In the genomic region with DNA sequence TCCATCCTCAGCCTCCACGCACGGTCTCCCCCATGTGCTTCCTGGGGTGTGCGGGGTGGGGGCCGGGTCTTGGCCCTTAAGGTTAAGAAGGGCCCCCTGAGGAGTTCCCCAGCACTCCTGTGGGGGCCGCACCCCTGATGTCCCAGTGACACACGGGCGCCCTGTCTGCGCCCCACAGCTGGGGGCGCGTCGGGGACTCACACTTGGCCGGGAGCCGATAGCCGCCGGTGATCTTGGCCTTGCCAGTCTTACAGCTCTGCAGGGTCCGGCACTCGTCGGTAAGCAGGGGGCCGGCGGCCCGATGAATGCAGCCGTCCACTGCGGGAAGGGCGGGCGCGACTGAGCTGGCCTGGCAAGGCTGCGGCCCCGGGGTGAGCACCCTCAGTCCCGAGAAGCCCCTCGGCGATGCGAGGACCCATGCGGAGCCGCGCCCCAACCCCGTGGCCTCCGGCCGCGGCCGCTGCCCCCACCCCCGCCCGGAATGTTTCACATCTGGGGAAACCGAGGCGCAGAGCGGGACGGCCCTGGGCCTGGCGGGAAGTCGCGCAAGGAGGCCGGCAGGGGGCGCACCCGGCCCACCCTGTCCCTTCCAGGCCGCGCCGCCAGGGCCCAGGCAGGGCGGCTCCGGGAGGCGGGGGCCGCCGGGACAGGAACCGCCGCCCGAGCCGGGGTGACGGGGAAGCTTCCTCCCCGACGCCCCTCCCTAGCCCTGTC, we compare ENCODE assay signal across 8 cellular contexts. TPM values are rescaled to one million over a fixed set of nuclear protein-coding genes. Genes with fewer than 3 reads are reported as not detected.
A peak's percentile ranks its signal among the peaks of the same experiment; 100 is the strongest.
DNase-seq lines count a peak whose midpoint lies in the region; ATAC-seq, FAIRE-seq and TF ChIP-seq lines count a peak whose summit lies in the region.

No MANE protein-coding gene starts in this region.

- peak overlapping the region; percentile 25 to 64 (median 42); a peak in 19 of 20 replicates for H3K4me3 ChIP-seq in BLaER1 treated with 17β-estradiol and CSF1 and Interleukin-3, amounts not matched to agents 10 nM and 100 nM
- H3K4me3 ChIP-seq in HCT116 (replicated peaks in 1 of 2; ENCODE audit: low read depth in 1 of 2, low read length in 2 of 2) (no peak overlapping the region), kidney (ENCODE audit: low read length in 2 of 2) (peak overlapping the region in 1 of 2 donors; percentile 37)

- CTCF ChIA-PET in HCT116 (lab: Charles Lee): interaction anchor here (1.6 kb wide), 1 partner anchor 8 kb away, joined by 3 read pairs; no protein-coding TSS in a partner anchor

- peaks cover 0 to 30% (median 12%) of the 10 kb centered on the region in 11 experiments; a peak in 16 of 22 replicates for H3K27me3 ChIP-seq in BLaER1 treated with 17β-estradiol and CSF1 and Interleukin-3, amounts not matched to agents 10 nM and 100 nM
- no peaks in the 10 kb centered on the region for H3K27me3 ChIP-seq in HCT116 (ENCODE audit: insufficient read depth, low read length)

- 0 out of 2 replicates have a peak, but pooled peaks cover 3% of the 10 kb centered on the region for H3K79me2 ChIP-seq in HCT116 (ENCODE audit: insufficient read depth, low read length)

- no peak overlapping the region for H2AFZ ChIP-seq in HCT116 (ENCODE audit: low read depth, low read length, poor library complexity, severe bottlenecking)

- TF ChIP-seq POLR2A in HCT116 (IDR thresholded peaks at IDR 0.05; ENCODE audit: borderline replicate concordance, extremely low read depth, insufficient read depth, insufficient read length): no peak

- intact Hi-C loops in HCT116 (cut with micrococcal nuclease): loop anchor here (10.0 kb wide), 1 partner anchor 145 kb away; no protein-coding TSS in a partner anchor
- intact Hi-C loops in kidney (cut with DNase I): no loop called here

- FAIRE-seq in kidney (lab: Jason Lieb, UNC): no peak

- H3K4me3 Mint-ChIP-seq in central memory CD8-positive, alpha-beta T cell: peak overlapping the region; percentile 65

- no peak for DNase-seq in HCT116 (ENCODE audit: low read depth, low spot score)
- peak; percentile 51 to 59 for DNase-seq in activated CD4-positive, alpha-beta T cell treated with anti-CD3 and anti-CD28 coated beads for 24 hours (ENCODE audit: low read depth in 2 of 2)
- DNase-seq in central memory CD8-positive, alpha-beta T cell (ENCODE audit: low spot score in 2 of 2): peak; percentile 60 to 62
- DNase-seq in kidney: peak; percentile 89
- peak; percentile 53 to 71 for DNase-seq in stimulated activated CD4-positive, alpha-beta T cell treated with anti-CD3 and anti-CD28 coated beads, Interleukin-1b, Interleukin-23, amount 100 ng/mL, for 4 hours (ENCODE audit: low read depth in 2 of 2)
- DNase-seq in NCI-H526 treated with DMSO at 0.1 percent for 48 hours (lab: John Stamatoyannopoulos, UW): no peak

- ATAC-seq in HCT116: no peak
- ATAC-seq in central memory CD8-positive, alpha-beta T cell (replicated peaks; ENCODE audit: extremely low read depth, poor library complexity, severe bottlenecking): peak; percentile 80
- no peak for ATAC-seq in GM19452 (IDR thresholded peaks at IDR 0.05; ENCODE audit: unreplicated experiment)

- TF ChIP-seq RAD21 in HCT116 (IDR thresholded peaks at IDR 0.05; ENCODE audit: low read depth): no peak

- H3K9me2 ChIP-seq in HCT116 (ENCODE audit: insufficient read depth): no peaks in the 10 kb centered on the region

- H3K36me3 ChIP-seq in BLaER1 treated with 17β-estradiol and CSF1 and Interleukin-3, amounts not matched to agents 10 nM and 100 nM: peaks cover 31 to 40% (median 36%) of the 10 kb centered on the region in 11 experiments
- H3K36me3 ChIP-seq in HCT116 (ENCODE audit: control insufficient read depth in 1 of 2, insufficient read depth in 2 of 2, low read length in 2 of 2): peaks cover 5 to 21% of the 10 kb centered on the region in 2 experiments; a peak in 3 of 4 replicates
- H3K36me3 ChIP-seq in kidney (ENCODE audit: control insufficient read depth in 1 of 2, insufficient read depth in 2 of 2, low read length in 2 of 2): peaks cover 6 to 8% of the 10 kb centered on the region in 2 donors

- H3K4me1 Mint-ChIP-seq in central memory CD8-positive, alpha-beta T cell: peaks cover 18% of the 10 kb centered on the region

- H3K27ac ChIP-seq in BLaER1 treated with 17β-estradiol and CSF1 and Interleukin-3, amounts not matched to agents 10 nM and 100 nM: 0 out of 22 replicates have a peak overlapping the region, but pooled peaks of 2 of the 11 experiments have one; percentile 4 to 34
- H3K27ac ChIP-seq in HCT116 (ENCODE audit: low read depth, low read length) (no peak overlapping the region), kidney (ENCODE audit: low read depth in 2 of 2, low read length in 2 of 2) (no peak overlapping the region)

- RAD21 ChIA-PET in HCT116 (lab: Charles Lee; ENCODE audit: low non-redundant PET in 1 of 2, low total read pairs in 2 of 2, uncharacterized antibody in 2 of 2, unreplicated experiment in 2 of 2): no interaction called here

- H3K9me3 Mint-ChIP-seq in central memory CD8-positive, alpha-beta T cell: no peaks in the 10 kb centered on the region

- H3K9ac ChIP-seq in BLaER1 treated with 17β-estradiol and CSF1 and Interleukin-3, amounts not matched to agents 10 nM and 100 nM: peak overlapping the region; percentile 6 to 63 (median 47); a peak in 17 of 22 replicates
- H3K9ac ChIP-seq in HCT116 (ENCODE audit: low read length): no peak overlapping the region
- no peak overlapping the region for H3K9ac ChIP-seq in kidney (ENCODE audit: low read length in 2 of 2)

- no peak for TF ChIP-seq CTCF in HCT116 (IDR thresholded peaks at IDR 0.05 in 2 of 3, conservative IDR thresholded peaks at IDR 0.05 in 1 of 3; ENCODE audit: borderline replicate concordance in 1 of 3, insufficient read depth in 1 of 3, low read depth in 2 of 3, low read length in 2 of 3)
- TF ChIP-seq CTCF in kidney (IDR thresholded peaks at IDR 0.05; ENCODE audit: borderline replicate concordance, extremely low read depth, insufficient read depth): peak; percentile 93

- POLR2A ChIA-PET in HCT116 (lab: Charles Lee): no interaction called here

- peaks cover under 1% of the 10 kb centered on the region for H3K27me3 Mint-ChIP-seq in central memory CD8-positive, alpha-beta T cell

- no peaks in the 10 kb centered on the region for H3K9me3 ChIP-seq in BLaER1 treated with 17β-estradiol and CSF1 and Interleukin-3, amounts not matched to agents 10 nM and 100 nM (replicated peaks in 1 of 11)
- H3K9me3 ChIP-seq in HCT116 (ENCODE audit: control insufficient read depth in 1 of 2, insufficient read depth in 1 of 2, low read depth in 1 of 2, low read length in 2 of 2): no peaks in the 10 kb centered on the region
- no peaks in the 10 kb centered on the region for H3K9me3 ChIP-seq in kidney (ENCODE audit: control insufficient read depth in 1 of 2, low read length in 2 of 2)

- H3K36me3 Mint-ChIP-seq in central memory CD8-positive, alpha-beta T cell (ENCODE audit: insufficient read depth): peaks cover 19% of the 10 kb centered on the region

- H3K4me1 ChIP-seq in BLaER1 treated with 17β-estradiol and CSF1 and Interleukin-3, amounts not matched to agents 10 nM and 100 nM: peaks cover 55 to 88% (median 79%) of the 10 kb centered on the region in 10 experiments
- peaks cover 0 to 5% of the 10 kb centered on the region in 2 experiments; a peak in 1 of 4 replicates for H3K4me1 ChIP-seq in HCT116 (ENCODE audit: control insufficient read depth in 1 of 2, insufficient read depth in 2 of 2, low read length in 2 of 2)
- peaks cover 0 to 32% of the 10 kb centered on the region in 2 donors for H3K4me1 ChIP-seq in kidney (ENCODE audit: control insufficient read depth in 1 of 2, insufficient read depth in 1 of 2, low read depth in 1 of 2, low read length in 2 of 2)

- no peak overlapping the region for H3K27ac Mint-ChIP-seq in central memory CD8-positive, alpha-beta T cell (ENCODE audit: low read depth)

- H3K4me2 ChIP-seq in BLaER1 treated with 17β-estradiol and CSF1 and Interleukin-3, amounts not matched to agents 10 nM and 100 nM: peak overlapping the region; percentile 77 to 97 (median 92)
- H3K4me2 ChIP-seq in HCT116 (ENCODE audit: low read length): no peak overlapping the region

- peaks cover 50 to 95% (median 93%) of the 10 kb centered on the region in 11 experiments for H4K20me1 ChIP-seq in BLaER1 treated with 17β-estradiol and CSF1 and Interleukin-3, amounts not matched to agents 10 nM and 100 nM
- no peaks in the 10 kb centered on the region for H4K20me1 ChIP-seq in HCT116 (ENCODE audit: insufficient read depth)

- no TSS peak for BruUV-seq in HCT116 (replicated peaks; lab: Mats Ljungman, UMichigan)

TF ChIP-seq in HCT116, 20 proteins besides CTCF, POLR2A, EP300 and RAD21 (continues in another document):
- no peak for TF ChIP-seq TCF7L2 (IDR thresholded peaks at IDR 0.05; ENCODE audit: borderline replicate concordance, extremely low read depth, insufficient read depth, insufficient read length)
- TF ChIP-seq, protein P1, sequence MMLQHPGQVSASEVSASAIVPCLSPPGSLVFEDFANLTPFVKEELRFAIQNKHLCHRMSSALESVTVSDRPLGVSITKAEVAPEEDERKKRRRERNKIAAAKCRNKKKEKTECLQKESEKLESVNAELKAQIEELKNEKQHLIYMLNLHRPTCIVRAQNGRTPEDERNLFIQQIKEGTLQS (IDR thresholded peaks at IDR 0.05): no peak

RNA-seq across cellular contexts. Expression of a gene that starts 13.9 kb away (rescaled TPM):
- total RNA-seq in HCT116 (2021; ENCODE audit: unreplicated experiment) (87.0 TPM), kidney (69.0 TPM)
- polyA plus RNA-seq in HCT116 (2012): 112 and 113 TPM in 2 replicates
- polyA plus RNA-seq in kidney (ENCODE audit: insufficient read depth, low read depth, low replicate concordance): 118 TPM

RNA-seq across cellular contexts. Expression of a gene that starts 25.8 kb away (rescaled TPM):
- total RNA-seq in HCT116 (2021; ENCODE audit: unreplicated experiment): 536 TPM
- 1,028 and 1,102 TPM in 2 replicates for polyA plus RNA-seq in HCT116 (2012)
- 320 TPM for total RNA-seq in kidney
- 2,092 TPM for polyA plus RNA-seq in kidney (ENCODE audit: insufficient read depth, low read depth, low replicate concordance)

RNA-seq across cellular contexts. Expression of a gene that starts 35.5 kb away (rescaled TPM):
- total RNA-seq in HCT116 (2021; ENCODE audit: unreplicated experiment): 0.15 TPM
- polyA plus RNA-seq in HCT116 (2012): 0.75 and 0.91 TPM in 2 replicates
- 0.66 TPM for total RNA-seq in kidney
- 1.5 TPM for polyA plus RNA-seq in kidney (ENCODE audit: insufficient read depth, low read depth, low replicate concordance)

Comparison
In these comparisons a context has a peak if more than half of its experiments do, and no peak if none do; other contexts are left out.
1. H3K4me3 ChIP-seq: peak in BLaER1 treated with 17β-estradiol and CSF1 and Interleukin-3, amounts not matched to agents 10 nM and 100 nM (10 of 10); none in HCT116 (0 of 2).
2. H3K9ac ChIP-seq: peak in BLaER1 treated with 17β-estradiol and CSF1 and Interleukin-3, amounts not matched to agents 10 nM and 100 nM (11 of 11); none in HCT116 (single experiment) and kidney (0 of 2).
3. DNase-seq: peak in activated CD4-positive, alpha-beta T cell treated with anti-CD3 and anti-CD28 coated beads for 24 hours (2 of 2), central memory CD8-positive, alpha-beta T cell (2 of 2), kidney (single experiment) and stimulated activated CD4-positive, alpha-beta T cell treated with anti-CD3 and anti-CD28 coated beads, Interleukin-1b, Interleukin-23, amount 100 ng/mL, for 4 hours (2 of 2); none in HCT116 (single experiment) and NCI-H526 treated with DMSO at 0.1 percent for 48 hours (single experiment).